In genomic region chr1:113928950-113929749, GRCh38 we compare ENCODE assay signal across 8 cellular contexts. TPM values are rescaled to one million over a fixed set of nuclear protein-coding genes. Genes with fewer than 3 reads are reported as not detected.
DNase-seq lines count a peak whose midpoint lies in the region; ATAC-seq and TF ChIP-seq lines count a peak whose summit lies in the region.

Gene HIPK1 (plus strand): TSS chr1:113929324.

- peak within 1 kb of the TSS; percentile 97 for H3K9ac ChIP-seq in fibroblast of lung (ENCODE audit: insufficient read depth, low read length)

- H3K27me3 ChIP-seq in GM23338 (ENCODE audit: insufficient read depth) (no peaks in the 10 kb centered on the region), fibroblast of lung (ENCODE audit: control insufficient read depth, insufficient read depth, low read length) (no peaks in the 10 kb centered on the region)

- H2AFZ ChIP-seq in GM23338 (peak within 1 kb of the TSS; percentile 100), fibroblast of lung (ENCODE audit: low read length) (peak within 1 kb of the TSS; percentile 99)

- H3K36me3 ChIP-seq in GM23338 (ENCODE audit: insufficient read depth) (no peaks in the 10 kb centered on the region), fibroblast of lung (ENCODE audit: control insufficient read depth, insufficient read depth, low read length) (no peaks in the 10 kb centered on the region)

- H3K9me2 ChIP-seq in GM23338 (ENCODE audit: insufficient read depth), result no peaks in the 10 kb centered on the region

- H3K4me1 ChIP-seq in GM23338 (ENCODE audit: insufficient read depth) (peaks cover 25% of the 10 kb centered on the region), fibroblast of lung (ENCODE audit: control insufficient read depth, extremely low read depth, insufficient read depth, low read length) (peaks cover 2% of the 10 kb centered on the region)

- DNase-seq in Daoy (ENCODE audit: low read depth), result peak; percentile 97
- peak; percentile 98 for DNase-seq in GM23338 (ENCODE audit: low spot score)
- peak; percentile 81 for DNase-seq in LHCN-M2 (ENCODE audit: low read depth)
- DNase-seq in RWPE1 (ENCODE audit: low spot score), result peak; percentile 85
- DNase-seq in fibroblast of lung (ENCODE audit: low read depth in 2 of 2), result peak; percentile 82 to 89
- peak; percentile 84 to 96 (median 92) for DNase-seq in naive thymus-derived CD8-positive, alpha-beta T cell
- DNase-seq in stimulated activated naive CD4-positive, alpha-beta T cell (lab: John Stamatoyannopoulos, UW), result peak; percentile 85 to 98 (median 92)

- H3K4me3 ChIP-seq in GM23338 (peak within 1 kb of the TSS; percentile 97), fibroblast of lung (replicated peaks in 1 of 4; ENCODE audit: control extremely low read depth in 1 of 4, insufficient read depth in 1 of 4, low read depth in 3 of 4, low read length in 4 of 4) (peak within 1 kb of the TSS; percentile 81 to 99 (median 96))

- H4K20me1 ChIP-seq in GM23338 (replicated peaks; ENCODE audit: insufficient read depth), result peaks cover 5% of the 10 kb centered on the region; the same call in 1 of the 2 replicates
- H4K20me1 ChIP-seq in fibroblast of lung (ENCODE audit: control insufficient read depth, extremely low read depth, insufficient read depth, low read length), result no peaks in the 10 kb centered on the region

- H3K27ac Mint-ChIP-seq in GM23338, result peak within 1 kb of the TSS; percentile 76
- H3K27ac Mint-ChIP-seq in activated T-helper 17 cell treated with anti-CD3 and anti-CD28 coated beads, Interleukin-2, amount 50 U/mL, for 72 hours, result peak within 1 kb of the TSS; percentile 99
- peak within 1 kb of the TSS; percentile 98 to 100 (median 100) for H3K27ac Mint-ChIP-seq in naive thymus-derived CD8-positive, alpha-beta T cell

- no peaks in the 10 kb centered on the region; the same call in 2 of the 3 replicates for H3K36me3 Mint-ChIP-seq in GM23338 (ENCODE audit: low read depth)
- H3K36me3 Mint-ChIP-seq in activated T-helper 17 cell treated with anti-CD3 and anti-CD28 coated beads, Interleukin-2, amount 50 U/mL, for 72 hours (ENCODE audit: low read depth), result peaks cover 48% of the 10 kb centered on the region
- H3K36me3 Mint-ChIP-seq in naive thymus-derived CD8-positive, alpha-beta T cell, result peaks cover 0 to 4% (median 2%) of the 10 kb centered on the region in 3 donors

- CTCF ChIA-PET in RWPE1 (lab: Yijun Ruan, JAX), result interaction anchor here (0.7 to 2.8 kb wide), 3 partner anchors 11 to 55 kb away, joined by 4 to 16 read pairs (median 5); partner anchors contain the start of genes AP4B1 and DCLRE1B

- H3K27ac ChIP-seq in GM23338 (ENCODE audit: low read depth) (peak within 1 kb of the TSS; percentile 65; the same call in 1 of the 2 replicates), RWPE1 (peak within 1 kb of the TSS; percentile 82), fibroblast of lung (ENCODE audit: insufficient read depth, low read length) (peak within 1 kb of the TSS; percentile 98)

- POLR2A ChIA-PET in RWPE1 (lab: Yijun Ruan, JAX; ENCODE audit: low non-redundant PET), result interaction anchor here (0.7 to 3.7 kb wide), 2 partner anchors 16 to 25 kb away, joined by 3 to 19 read pairs; partner anchors contain the start of genes AP4B1 and DCLRE1B
- POLR2A ChIA-PET in naive thymus-derived CD8-positive, alpha-beta T cell (lab: Charles Lee), result interaction anchor here (0.5 to 10.2 kb wide), 19 partner anchors 11 to 844 kb away, joined by 3 to 179 read pairs (median 5); partner anchors contain the start of genes AP4B1, DCLRE1B and RSBN1

- H3K27me3 Mint-ChIP-seq in GM23338 (ENCODE audit: insufficient read depth, low read depth, poor library complexity), result peaks cover 5% of the 10 kb centered on the region
- no peaks in the 10 kb centered on the region for H3K27me3 Mint-ChIP-seq in activated T-helper 17 cell treated with anti-CD3 and anti-CD28 coated beads, Interleukin-2, amount 50 U/mL, for 72 hours
- H3K27me3 Mint-ChIP-seq in naive thymus-derived CD8-positive, alpha-beta T cell, result peaks cover 0 to 4% (median 0%) of the 10 kb centered on the region in 5 donors

- no peaks in the 10 kb centered on the region for H3K9me3 ChIP-seq in fibroblast of lung (ENCODE audit: control insufficient read depth, insufficient read depth, low read depth, low read length)

- H3K4me1 Mint-ChIP-seq in GM23338, result peaks cover 25% of the 10 kb centered on the region
- peaks cover 42% of the 10 kb centered on the region for H3K4me1 Mint-ChIP-seq in activated T-helper 17 cell treated with anti-CD3 and anti-CD28 coated beads, Interleukin-2, amount 50 U/mL, for 72 hours
- peaks cover 39 to 57% (median 53%) of the 10 kb centered on the region in 4 donors for H3K4me1 Mint-ChIP-seq in naive thymus-derived CD8-positive, alpha-beta T cell

- TF ChIP-seq CTCF in GM23338 (conservative IDR thresholded peaks at IDR 0.05; ENCODE audit: low read depth in 2 of 2) (0 out of 4 replicates have a peak, but pooled peaks of 1 of the 2 experiments have one; percentile 4), RWPE1 (conservative IDR thresholded peaks at IDR 0.05; ENCODE audit: low read depth) (no peak), fibroblast of lung (conservative IDR thresholded peaks at IDR 0.05 in 1 of 2, IDR thresholded peaks at IDR 0.05 in 1 of 2; ENCODE audit: low read depth in 1 of 2, low read length in 2 of 2) (no peak)

- H3F3A ChIP-seq in GM23338 (replicated peaks; ENCODE audit: low read depth), result 0 out of 2 replicates have a peak, but pooled peaks cover 8% of the 10 kb centered on the region

- peaks cover 43% of the 10 kb centered on the region for H3K79me2 ChIP-seq in GM23338 (replicated peaks; ENCODE audit: insufficient read depth)
- H3K79me2 ChIP-seq in fibroblast of lung (ENCODE audit: control insufficient read depth, insufficient read depth, low read length), result peaks cover 43% of the 10 kb centered on the region

- H3K4me3 Mint-ChIP-seq in GM23338, result peak within 1 kb of the TSS; percentile 94
- peak within 1 kb of the TSS; percentile 89 for H3K4me3 Mint-ChIP-seq in activated T-helper 17 cell treated with anti-CD3 and anti-CD28 coated beads, Interleukin-2, amount 50 U/mL, for 72 hours
- H3K4me3 Mint-ChIP-seq in naive thymus-derived CD8-positive, alpha-beta T cell, result peak within 1 kb of the TSS; percentile 82 to 100 (median 98)

- no peaks in the 10 kb centered on the region for H3K9me3 Mint-ChIP-seq in GM23338
- no peaks in the 10 kb centered on the region for H3K9me3 Mint-ChIP-seq in activated T-helper 17 cell treated with anti-CD3 and anti-CD28 coated beads, Interleukin-2, amount 50 U/mL, for 72 hours
- no peaks in the 10 kb centered on the region for H3K9me3 Mint-ChIP-seq in naive thymus-derived CD8-positive, alpha-beta T cell

- ATAC-seq in GM23338, result peak; percentile 85
- peak; percentile 62 for ATAC-seq in activated T-helper 17 cell treated with anti-CD3 and anti-CD28 coated beads, Interleukin-2, amount 50 U/mL, for 72 hours (replicated peaks)
- peak; percentile 45 to 67 for ATAC-seq in naive thymus-derived CD8-positive, alpha-beta T cell

- H3K4me2 ChIP-seq in GM23338 (peak within 1 kb of the TSS; percentile 89), fibroblast of lung (ENCODE audit: extremely low read depth, insufficient read depth, low read length) (peak within 1 kb of the TSS; percentile 96)

TF ChIP-seq in GM23338, 12 proteins besides CTCF, POLR2A, EP300 and RAD21 (continues in another document):
- TF ChIP-seq STAT1 (IDR thresholded peaks at IDR 0.05; ENCODE audit: unreplicated experiment) (no peak), ZNF331 (CRISPR knock-in tag; IDR thresholded peaks at IDR 0.05; ENCODE audit: low read depth) (no peak), EZH2phosphoT487 (IDR thresholded peaks at IDR 0.05; ENCODE audit: unreplicated experiment) (no peak), JUNB (IDR thresholded peaks at IDR 0.05; ENCODE audit: unreplicated experiment) (no peak), POLR2AphosphoS5 (IDR thresholded peaks at IDR 0.05; ENCODE audit: low read depth) (peak; percentile 74), ZNF114 (CRISPR knock-in tag; IDR thresholded peaks at IDR 0.05) (no peak)
- TF ChIP-seq, protein P1, sequence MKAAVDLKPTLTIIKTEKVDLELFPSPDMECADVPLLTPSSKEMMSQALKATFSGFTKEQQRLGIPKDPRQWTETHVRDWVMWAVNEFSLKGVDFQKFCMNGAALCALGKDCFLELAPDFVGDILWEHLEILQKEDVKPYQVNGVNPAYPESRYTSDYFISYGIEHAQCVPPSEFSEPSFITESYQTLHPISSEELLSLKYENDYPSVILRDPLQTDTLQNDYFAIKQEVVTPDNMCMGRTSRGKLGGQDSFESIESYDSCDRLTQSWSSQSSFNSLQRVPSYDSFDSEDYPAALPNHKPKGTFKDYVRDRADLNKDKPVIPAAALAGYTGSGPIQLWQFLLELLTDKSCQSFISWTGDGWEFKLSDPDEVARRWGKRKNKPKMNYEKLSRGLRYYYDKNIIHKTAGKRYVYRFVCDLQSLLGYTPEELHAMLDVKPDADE (IDR thresholded peaks at IDR 0.05), result peak; percentile 96

RNA-seq across cellular contexts. Expression of gene HIPK1, which starts in this region (rescaled TPM):
- 20.0 and 22.3 TPM in 2 replicates for total RNA-seq in Daoy (2014; rRNA removed; shearing (Covaris generic))
- 44.4 and 47.5 TPM in 2 replicates for total RNA-seq in GM23338 (2014; rRNA removed; shearing (Covaris generic))
- 13.6 and 14.3 TPM in 2 replicates for polyA plus RNA-seq in GM23338 (2016; fragmentation: Nextera tagmentation; extraction: Ambion mirVana)
- total RNA-seq in LHCN-M2 (2014; rRNA removed), result 28.2 and 40.1 TPM in 2 replicates
- polyA plus RNA-seq in LHCN-M2 (2012), result 13.8 TPM
- total RNA-seq in activated T-helper 17 cell treated with anti-CD3 and anti-CD28 coated beads, Interleukin-2, amount 50 U/mL, for 72 hours, result 10 to 100 TPM; 44.4 to 71.0 TPM
- total RNA-seq in fibroblast of lung, result 18.2 and 19.8 TPM in 2 replicates
- polyA plus RNA-seq in fibroblast of lung, result 24.5 and 28.5 TPM in 2 replicates
- polyA plus RNA-seq in fibroblast of lung (2012), result 10.8 and 13.3 TPM in 2 replicates
- polyA minus RNA-seq in fibroblast of lung (ENCODE audit: low replicate concordance), result 68.9 and 78.5 TPM in 2 replicates
- total RNA-seq in naive thymus-derived CD8-positive, alpha-beta T cell, result 100 to 1,000 TPM; 123 to 138 TPM
- 10 to 100 TPM; 14.5 to 19.3 (median 17.5) TPM for polyA plus RNA-seq in naive thymus-derived CD8-positive, alpha-beta T cell

Comparison
In these comparisons a context has a peak if more than half of its experiments do, and no peak if none do; other contexts are left out.
1. Peak in every context shown above with its lines: DNase-seq, ATAC-seq, H3K4me3 ChIP-seq and H3K27ac ChIP-seq.